8 cellular contexts compared by ENCODE assay signal in the genomic region with DNA sequence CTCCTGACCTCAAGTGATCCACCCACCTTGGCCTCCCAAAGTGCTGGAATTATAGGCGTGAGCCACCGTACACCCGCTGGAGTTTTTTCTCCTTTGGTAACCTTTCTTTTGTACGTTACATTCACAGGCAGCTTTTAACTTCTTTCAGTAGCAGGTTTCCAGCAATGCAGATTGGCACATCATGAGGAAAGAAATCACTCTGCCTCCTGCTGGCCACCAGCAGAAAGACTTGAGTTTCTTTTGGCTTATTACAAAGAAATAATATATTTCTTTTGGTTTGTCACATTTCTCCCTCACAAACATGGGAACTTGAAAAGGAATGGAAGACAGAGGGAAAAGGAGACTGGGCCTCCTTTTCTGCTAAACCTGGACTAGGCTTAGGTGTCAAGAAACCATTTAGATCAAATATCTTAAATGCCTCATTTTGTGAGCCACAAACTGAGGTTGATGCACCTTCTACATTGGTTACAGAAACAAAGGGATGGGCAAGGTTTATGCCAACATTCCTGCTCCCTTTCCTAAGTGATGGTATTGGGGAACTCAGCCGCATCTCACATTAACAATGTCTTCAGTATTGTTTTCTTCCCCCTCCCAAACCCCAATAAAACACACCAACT. TPM values are rescaled to one million over a fixed set of nuclear protein-coding genes. Genes with fewer than 3 reads are reported as not detected.
DNase-seq lines count a peak whose midpoint lies in the region; ATAC-seq and TF ChIP-seq lines count a peak whose summit lies in the region.

No MANE protein-coding gene starts in this region.

- H3K4me3 ChIP-seq in gastroesophageal sphincter, result no peak overlapping the region
- H3K4me3 ChIP-seq in retinal pigment epithelial cell (ENCODE audit: low read length), result no peak overlapping the region

- no peak for TF ChIP-seq EP300 in gastroesophageal sphincter (IDR thresholded peaks at IDR 0.05)

- peaks cover 16 to 65% (median 27%) of the 10 kb centered on the region in 3 donors for H3K4me1 ChIP-seq in gastroesophageal sphincter

- H3K27me3 ChIP-seq in gastroesophageal sphincter, result no peaks in the 10 kb centered on the region

- H3K9me3 ChIP-seq in gastroesophageal sphincter, result no peaks in the 10 kb centered on the region

- peak; percentile 72 for DNase-seq in activated CD8-positive, alpha-beta memory T cell treated with anti-CD3 and anti-CD28 coated beads for 24 hours
- no peak for DNase-seq in activated CD8-positive, alpha-beta memory T cell treated with anti-CD3 and anti-CD28 coated beads, Interleukin-2, amount 50 U/mL, for 48 hours
- DNase-seq in OCI-M1 (lab: John Stamatoyannopoulos, UW) (peak; percentile 69), retinal pigment epithelial cell (ENCODE audit: low read depth) (no peak), inferior parietal cortex (ENCODE audit: extremely low spot score) (no peak)
- DNase-seq in activated gamma-delta T cell treated with anti-CD3 and anti-CD28 coated beads, Interleukin-2, amount 50 U/mL, for 16 hours (ENCODE audit: low read depth), result peak; percentile 40

- peaks cover 0 to 84% of the 10 kb centered on the region in 2 donors for H3K36me3 ChIP-seq in gastroesophageal sphincter

- ATAC-seq in gastroesophageal sphincter (peak; percentile 40), GM19351 (IDR thresholded peaks at IDR 0.05; ENCODE audit: unreplicated experiment) (no peak)

- no peak for TF ChIP-seq POLR2A in gastroesophageal sphincter (IDR thresholded peaks at IDR 0.05)

- peak; percentile 76 to 91 (median 83) for TF ChIP-seq CTCF in gastroesophageal sphincter (IDR thresholded peaks at IDR 0.05)
- peak; percentile 82 for TF ChIP-seq CTCF in retinal pigment epithelial cell (conservative IDR thresholded peaks at IDR 0.05; ENCODE audit: low read depth, low read length)

- H3K27ac ChIP-seq in gastroesophageal sphincter, result peak overlapping the region; percentile 34 to 79 (median 74)

- WGBS in gastroesophageal sphincter (ENCODE audit: low coverage in 1 of 2), 2 donors, result 15 to 50% methylated on average over 4 to 5 of the region's 5 CpGs

RNA-seq across cellular contexts. Expression of gene ENSA, which starts 7.8 kb away (rescaled TPM):
- 100 to 1,000 TPM; 154 to 191 (median 167) TPM for total RNA-seq in gastroesophageal sphincter

RNA-seq across cellular contexts. Expression of gene MCL1, which starts 42.2 kb away (rescaled TPM):
- 100 to 1,000 TPM; 212 to 353 (median 317) TPM for total RNA-seq in gastroesophageal sphincter

Comparison
In these comparisons a context has a peak if more than half of its experiments do, and no peak if none do; other contexts are left out.
1. DNase-seq: peak in activated CD8-positive, alpha-beta memory T cell treated with anti-CD3 and anti-CD28 coated beads for 24 hours (single experiment), OCI-M1 (single experiment) and activated gamma-delta T cell treated with anti-CD3 and anti-CD28 coated beads, Interleukin-2, amount 50 U/mL, for 16 hours (single experiment); none in activated CD8-positive, alpha-beta memory T cell treated with anti-CD3 and anti-CD28 coated beads, Interleukin-2, amount 50 U/mL, for 48 hours (single experiment), retinal pigment epithelial cell (single experiment) and inferior parietal cortex (single experiment).